Comparison of ENCODE assay signal across 8 cellular contexts in the genomic region with DNA sequence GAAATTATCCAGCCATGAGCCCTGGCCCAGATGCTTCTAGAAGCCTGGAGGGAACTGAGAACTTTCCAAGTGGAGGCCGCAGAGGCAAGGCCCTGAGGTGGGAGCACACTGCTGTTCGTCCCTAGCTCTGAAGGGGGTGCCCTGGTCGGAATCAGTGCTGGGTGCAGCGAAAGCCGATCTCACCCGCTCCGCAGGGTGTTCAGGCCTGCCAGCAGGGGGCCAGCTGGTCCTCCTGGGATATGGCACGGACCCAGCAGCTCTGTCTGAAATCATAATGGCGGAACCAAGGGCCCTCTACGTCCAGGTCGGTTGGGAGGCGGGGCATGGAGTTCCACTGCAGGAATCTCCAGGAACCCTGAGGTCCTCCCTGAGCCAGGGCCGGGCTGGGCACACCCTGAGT. TPM values are rescaled to one million over a fixed set of nuclear protein-coding genes. Genes with fewer than 3 reads are reported as not detected.
"Had no signal": no experiment of that assay in that cellular context is flagged by ENCODE, and none has a peak within 500 bp of the region (broad histone marks: within the 10 kb centered on the region; RNA-seq: fewer than 3 reads in every experiment).

No MANE protein-coding gene starts in this region.

RNA-seq across cellular contexts. Expression of gene TBC1D3H, which starts 40.7 kb away (rescaled TPM):
- total RNA-seq: LHCN-M2, MCF 10A, NCI-H460, PC-3, Peyer's patch, Right ventricle myocardium superior, SJSA1 had no signal
- polyA plus RNA-seq: SK-N-SH had no signal
